ENCODE assay signal across 8 cellular contexts in the genomic region with DNA sequence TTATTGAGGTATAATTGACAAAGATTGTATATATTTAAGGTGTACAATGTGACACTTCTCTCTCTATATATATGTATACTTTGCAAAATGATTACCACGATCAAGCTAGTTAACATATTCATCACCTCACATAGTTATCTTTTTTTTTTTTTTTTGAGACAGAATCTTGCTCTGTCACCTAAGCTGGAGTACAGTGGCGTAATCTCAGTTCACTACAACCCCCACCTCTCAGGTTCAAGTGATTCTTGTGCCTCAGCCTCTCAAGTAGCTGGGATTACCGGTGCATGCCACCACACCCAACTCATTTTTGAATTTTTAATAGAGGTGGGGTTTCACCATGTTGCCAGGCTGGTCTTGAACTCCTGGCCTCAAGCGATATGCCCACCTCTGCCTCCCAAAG. TPM values are rescaled to one million over a fixed set of nuclear protein-coding genes. Genes with fewer than 3 reads are reported as not detected.
"Had no signal": no experiment of that assay in that cellular context is flagged by ENCODE, and none has a peak within 500 bp of the region (broad histone marks: within the 10 kb centered on the region; RNA-seq: fewer than 3 reads in every experiment).

No MANE protein-coding gene starts in this region.

- H3K4me3 ChIP-seq: K562 had no signal

- DNase-seq: IMR-90, KBM-7 had no signal

- H3K27ac ChIP-seq: HL-60 had no signal

RNA-seq across cellular contexts. Expression of gene ZSCAN4, which starts 3.7 kb away (rescaled TPM):
- total RNA-seq: HT-29, HT1080, IMR-90, K562 had no signal
- polyA plus RNA-seq: IgD-negative memory B cell, IMR-90, K562 had no signal

RNA-seq across cellular contexts. Expression of gene ZNF154, which starts 36.5 kb away (rescaled TPM):
- total RNA-seq: HepG2, HT-29, HT1080 had no signal
- polyA plus RNA-seq: HepG2 had no signal

RNA-seq across cellular contexts. Expression of gene ZNF671, which starts 55.0 kb away (rescaled TPM):
- total RNA-seq: HepG2, HT-29 had no signal
- polyA plus RNA-seq: HepG2 had no signal
